In genomic region chr12:60191271-60191670, GRCh38 we compare ENCODE assay signal across 23 cellular contexts.
A peak's percentile ranks its signal among the peaks of the same experiment; 100 is the strongest.
DNase-seq lines count a peak whose midpoint lies in the region; ATAC-seq and TF ChIP-seq lines count a peak whose summit lies in the region.
"Had no signal": no experiment of that assay in that cellular context is flagged by ENCODE, and none has a peak within 500 bp of the region (broad histone marks: within the 10 kb centered on the region; RNA-seq: fewer than 3 reads in every experiment).

No MANE protein-coding gene starts in this region.

- TF ChIP-seq CTCF in SK-N-SH (IDR thresholded peaks at IDR 0.05) (no peak), HFFc6 (IDR thresholded peaks at IDR 0.05) (no peak)

- POLR2A ChIA-PET in SK-N-SH (lab: Yijun Ruan, JAX), result no interaction called here

- H3K27ac Mint-ChIP-seq in HFFc6, result peak overlapping the region; percentile 76
- H3K27ac Mint-ChIP-seq: CD14-positive monocyte; CD4-positive, alpha-beta memory T cell; CD4-positive, CD25-positive, alpha-beta regulatory T cell; CD8-positive, alpha-beta memory T cell had no signal

- no peak overlapping the region for H3K4me3 ChIP-seq in SK-N-SH (ENCODE audit: low read depth in 2 of 2, low read length in 1 of 2)
- H3K4me3 ChIP-seq in SJSA1, result no peak overlapping the region
- H3K4me3 ChIP-seq: A549, BLaER1, GM12878 had no signal

- H3K4me3 Mint-ChIP-seq in HFFc6, result peak overlapping the region; percentile 44
- H3K4me3 Mint-ChIP-seq: CD14-positive monocyte; CD4-positive, alpha-beta memory T cell; CD8-positive, alpha-beta memory T cell had no signal

- peak overlapping the region; percentile 39; the same call in 1 of the 2 replicates for H2AFZ ChIP-seq in SK-N-SH (ENCODE audit: low read depth)

- no peak for ATAC-seq in SK-N-SH treated with all-trans-retinoic acid at 6 μM for 48 hours
- ATAC-seq: GM12878 had no signal

- no peaks in the 10 kb centered on the region for H3K27me3 ChIP-seq in SK-N-SH (ENCODE audit: insufficient read depth)
- peaks cover 95% of the 10 kb centered on the region for H3K27me3 ChIP-seq in SJSA1 (replicated peaks)
- H3K27me3 ChIP-seq: BE2C, BLaER1 had no signal

- peaks cover 20% of the 10 kb centered on the region for H3F3A ChIP-seq in SK-N-SH (replicated peaks; ENCODE audit: insufficient read depth)

- no peak overlapping the region for H3K9ac ChIP-seq in SK-N-SH
- H3K9ac ChIP-seq: BLaER1 had no signal

- no peaks in the 10 kb centered on the region for H3K9me2 ChIP-seq in SK-N-SH

- peaks cover 0 to 11% of the 10 kb centered on the region in 2 experiments; a peak in 1 of 4 replicates for H3K4me1 ChIP-seq in SK-N-SH (ENCODE audit: control insufficient read depth in 1 of 2, insufficient read depth in 2 of 2, low read depth in 1 of 2, low read length in 1 of 2)
- H3K4me1 ChIP-seq in SJSA1 (replicated peaks), result no peaks in the 10 kb centered on the region
- H3K4me1 ChIP-seq: BE2C, BLaER1 had no signal

- H3K27ac ChIP-seq in SK-N-SH (ENCODE audit: low read depth in 2 of 2, low read length in 1 of 2) (peak overlapping the region in 1 of 2 experiments; percentile 73; a peak in 2 of 4 replicates), SJSA1 (no peak overlapping the region)
- H3K27ac ChIP-seq: 22Rv1, BLaER1 had no signal

- H3K9me3 Mint-ChIP-seq in HFFc6, result peaks cover 13% of the 10 kb centered on the region

- TF ChIP-seq RAD21 in SK-N-SH (IDR thresholded peaks at IDR 0.05; ENCODE audit: low read length), result no peak

- no peaks in the 10 kb centered on the region for H3K36me3 ChIP-seq in SK-N-SH (replicated peaks in 1 of 2; ENCODE audit: control insufficient read depth in 1 of 2, insufficient read depth in 2 of 2, low read length in 1 of 2)
- H3K36me3 ChIP-seq in SJSA1, result no peaks in the 10 kb centered on the region
- H3K36me3 ChIP-seq: BE2C, BLaER1 had no signal

- H3K79me2 ChIP-seq in SK-N-SH (ENCODE audit: insufficient read depth), result no peaks in the 10 kb centered on the region

- TF ChIP-seq EP300 in SK-N-SH (IDR thresholded peaks at IDR 0.05; ENCODE audit: borderline replicate concordance in 1 of 2, low read depth in 1 of 2, low read length in 1 of 2), result no peak

- H3K4me2 ChIP-seq in SK-N-SH, result peak overlapping the region; percentile 14; the same call in 1 of the 2 replicates
- H3K4me2 ChIP-seq: BLaER1 had no signal

- 13% methylated on average over 1 of the region's 1 CpG for WGBS in SK-N-SH (ENCODE audit: low lambda C conversion rate)

- H3K27me3 Mint-ChIP-seq in HFFc6 (ENCODE audit: insufficient read depth), result peaks cover 2% of the 10 kb centered on the region; the same call in 1 of the 2 replicates
- H3K27me3 Mint-ChIP-seq: CD4-positive, alpha-beta memory T cell; CD4-positive, CD25-positive, alpha-beta regulatory T cell; CD8-positive, alpha-beta memory T cell had no signal

- DNase-seq in SK-N-SH (no peak), HFFc6 (no peak), SJSA1 (ENCODE audit: low read depth in 1 of 2, low spot score in 2 of 2) (peak; percentile 65 to 69), mucosa of gallbladder (ENCODE audit: low spot score) (no peak), DMS 273 (lab: John Stamatoyannopoulos, UW; ENCODE audit: unreplicated experiment) (no peak), DMS114 treated with DMSO at 0.1 percent for 48 hours (lab: John Stamatoyannopoulos, UW; ENCODE audit: unreplicated experiment) (no peak)
- DNase-seq: BE2C; C1 segment of cervical spinal cord; CD4-positive, alpha-beta memory T cell; CD4-positive, CD25-positive, alpha-beta regulatory T cell; CD8-positive, alpha-beta memory T cell; COR-L47; DMS153; DMS53; DMS79; DND-41; GDM1 had no signal

- H3K4me1 Mint-ChIP-seq in HFFc6 (ENCODE audit: low read depth), result peaks cover 50% of the 10 kb centered on the region
- H3K4me1 Mint-ChIP-seq: CD14-positive monocyte; CD4-positive, alpha-beta memory T cell; CD4-positive, CD25-positive, alpha-beta regulatory T cell; CD8-positive, alpha-beta memory T cell had no signal

- H3K9me3 ChIP-seq in SK-N-SH, result peaks cover 10% of the 10 kb centered on the region; the same call in 1 of the 2 replicates
- H3K9me3 ChIP-seq in SJSA1 (replicated peaks), result no peaks in the 10 kb centered on the region
- H3K9me3 ChIP-seq: A549, BE2C, BLaER1 had no signal

- CTCF ChIA-PET in SK-N-SH (lab: Yijun Ruan, JAX), result no interaction called here

- H3K36me3 Mint-ChIP-seq in HFFc6 (ENCODE audit: low read depth), result peaks cover 21% of the 10 kb centered on the region
- H3K36me3 Mint-ChIP-seq: CD14-positive monocyte; CD4-positive, alpha-beta memory T cell; CD4-positive, CD25-positive, alpha-beta regulatory T cell; CD8-positive, alpha-beta memory T cell had no signal

- no peaks in the 10 kb centered on the region for H4K20me1 ChIP-seq in SK-N-SH (ENCODE audit: insufficient read depth)
- H4K20me1 ChIP-seq: BLaER1 had no signal

TF ChIP-seq in SK-N-SH, 30 proteins besides CTCF, POLR2A, EP300 and RAD21 (continues in another document):
- no peak for TF ChIP-seq REST (IDR thresholded peaks at IDR 0.05; ENCODE audit: low read depth, low read length)

TF ChIP-seq in SK-N-SH treated with all-trans-retinoic acid at 6 μM for 48 hours, 23 proteins besides CTCF, POLR2A, EP300 and RAD21:
- TF ChIP-seq SNAI2 (CRISPR knock-in tag; IDR thresholded peaks at IDR 0.05) (no peak), ZFP3 (CRISPR knock-in tag; IDR thresholded peaks at IDR 0.05) (no peak), TCF4 (CRISPR knock-in tag; IDR thresholded peaks at IDR 0.05; ENCODE audit: borderline replicate concordance) (no peak), TSHZ2 (CRISPR knock-in tag; IDR thresholded peaks at IDR 0.05) (no peak), ZNF70 (CRISPR knock-in tag; IDR thresholded peaks at IDR 0.05) (no peak), TOX (CRISPR knock-in tag; IDR thresholded peaks at IDR 0.05; ENCODE audit: borderline replicate concordance) (no peak)

Comparison
In these comparisons a context has a peak if more than half of its experiments do, and no peak if none do; other contexts are left out.
1. DNase-seq: peak in SJSA1 (2 of 2); none in SK-N-SH (single experiment), HFFc6 (single experiment), mucosa of gallbladder (single experiment), DMS 273 (single experiment) and DMS114 treated with DMSO at 0.1 percent for 48 hours (single experiment).